In the genomic region with DNA sequence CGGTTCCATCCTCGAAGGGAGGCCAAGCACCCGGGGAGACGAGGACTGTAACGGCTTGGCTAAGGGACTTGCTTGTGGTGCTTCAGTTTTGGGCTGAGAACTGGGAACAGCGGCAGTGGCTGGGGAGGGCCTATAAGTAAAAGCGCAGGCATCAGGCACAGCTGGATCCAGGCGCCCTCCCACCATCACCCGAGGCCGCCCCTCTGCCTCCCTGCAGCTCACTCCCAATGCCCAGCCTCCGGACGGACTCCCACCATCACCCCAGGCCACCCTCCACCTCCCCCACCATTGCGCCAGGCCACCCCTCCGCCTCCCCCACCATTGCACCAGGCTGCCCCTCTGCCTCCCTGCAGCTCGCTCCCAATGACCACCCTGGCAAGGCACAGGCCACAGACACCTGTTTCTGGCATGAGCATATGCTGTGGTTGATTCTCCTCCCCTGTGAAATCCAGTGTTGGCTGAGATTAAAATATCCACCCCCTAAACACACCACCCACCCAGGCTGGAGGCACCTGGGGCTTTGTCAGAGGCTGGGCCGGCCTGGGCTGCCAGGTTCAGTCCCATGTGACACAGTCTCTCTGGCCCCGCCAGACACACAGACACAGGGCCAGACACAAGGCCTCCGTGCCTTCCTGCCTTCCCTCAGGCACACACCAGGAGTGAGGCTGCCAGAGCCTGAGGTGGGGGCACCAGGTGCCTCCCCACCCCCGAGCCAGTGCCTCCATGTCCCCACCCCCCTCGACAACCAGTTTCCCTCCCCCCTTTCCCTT, we compare ENCODE assay signal across 1 cellular context.
TF ChIP-seq lines count a peak whose summit lies in the region.

No MANE protein-coding gene starts in this region.

TF ChIP-seq in H1, 55 proteins besides CTCF, POLR2A, EP300 and RAD21:
- no peak for TF ChIP-seq KDM4A (IDR thresholded peaks at IDR 0.05; ENCODE audit: low read depth, low read length, severe bottlenecking)
- TF ChIP-seq KDM5A (IDR thresholded peaks at IDR 0.05; ENCODE audit: low read length), result no peak
- no peak for TF ChIP-seq CBX8 (IDR thresholded peaks at IDR 0.05; ENCODE audit: borderline replicate concordance, low read depth, low read length)
- no peak for TF ChIP-seq TBP (IDR thresholded peaks at IDR 0.05; ENCODE audit: low read depth, low read length)
- TF ChIP-seq NANOG (IDR thresholded peaks at IDR 0.05; ENCODE audit: insufficient read depth, low read depth, low read length, poor library complexity, severe bottlenecking), result no peak
- no peak for TF ChIP-seq POU5F1 (IDR thresholded peaks at IDR 0.05; ENCODE audit: low read depth, low read length)
- TF ChIP-seq KDM1A (IDR thresholded peaks at IDR 0.05; ENCODE audit: borderline replicate concordance, low read length), result no peak
- TF ChIP-seq BACH1 (IDR thresholded peaks at IDR 0.05; ENCODE audit: low read length), result no peak
- TF ChIP-seq CTBP2 (IDR thresholded peaks at IDR 0.05; ENCODE audit: borderline replicate concordance, insufficient read depth, insufficient read length, low read length), result no peak
- no peak for TF ChIP-seq CHD1 (IDR thresholded peaks at IDR 0.05; ENCODE audit: low read depth, low read length)
- TF ChIP-seq TAF7 (optimal IDR thresholded peaks at IDR 0.05; ENCODE audit: borderline replicate concordance, low read depth, low read length), result no peak
- TF ChIP-seq RXRA (IDR thresholded peaks at IDR 0.05; ENCODE audit: insufficient read depth, low read depth, low read length), result no peak
- no peak for TF ChIP-seq EZH2 (IDR thresholded peaks at IDR 0.05; ENCODE audit: low read depth, low read length, severe bottlenecking)
- TF ChIP-seq JUN (IDR thresholded peaks at IDR 0.05; ENCODE audit: low read depth, low read length), result no peak
- no peak for TF ChIP-seq BRCA1 (IDR thresholded peaks at IDR 0.05; ENCODE audit: low read depth, low read length)
- no peak for TF ChIP-seq HDAC2 (IDR thresholded peaks at IDR 0.05; ENCODE audit: borderline replicate concordance in 1 of 2, low read depth in 2 of 2, low read length in 2 of 2)
- no peak for TF ChIP-seq MAX (IDR thresholded peaks at IDR 0.05)
